ENCODE assay signal across 1 cellular context in genomic region chr4:105714932-105715331, GRCh38.
TF ChIP-seq lines count a peak whose summit lies in the region.

No MANE protein-coding gene starts in this region.

TF ChIP-seq in GM12891, 5 proteins besides CTCF, POLR2A, EP300 and RAD21:
- TF ChIP-seq TAF1 (IDR thresholded peaks at IDR 0.05; ENCODE audit: low read depth, low read length) = no peak
- no peak for TF ChIP-seq PAX5 (IDR thresholded peaks at IDR 0.05; ENCODE audit: insufficient read depth, low read length, severe bottlenecking)
- no peak for TF ChIP-seq POLR2AphosphoS5 (IDR thresholded peaks at IDR 0.05; ENCODE audit: low read depth, low read length)
- TF ChIP-seq POU2F2 (IDR thresholded peaks at IDR 0.05; ENCODE audit: low read depth, low read length) = no peak
- TF ChIP-seq SPI1 (IDR thresholded peaks at IDR 0.05; ENCODE audit: low read depth, low read length) = no peak
